15 cellular contexts compared by ENCODE assay signal in the genomic region with DNA sequence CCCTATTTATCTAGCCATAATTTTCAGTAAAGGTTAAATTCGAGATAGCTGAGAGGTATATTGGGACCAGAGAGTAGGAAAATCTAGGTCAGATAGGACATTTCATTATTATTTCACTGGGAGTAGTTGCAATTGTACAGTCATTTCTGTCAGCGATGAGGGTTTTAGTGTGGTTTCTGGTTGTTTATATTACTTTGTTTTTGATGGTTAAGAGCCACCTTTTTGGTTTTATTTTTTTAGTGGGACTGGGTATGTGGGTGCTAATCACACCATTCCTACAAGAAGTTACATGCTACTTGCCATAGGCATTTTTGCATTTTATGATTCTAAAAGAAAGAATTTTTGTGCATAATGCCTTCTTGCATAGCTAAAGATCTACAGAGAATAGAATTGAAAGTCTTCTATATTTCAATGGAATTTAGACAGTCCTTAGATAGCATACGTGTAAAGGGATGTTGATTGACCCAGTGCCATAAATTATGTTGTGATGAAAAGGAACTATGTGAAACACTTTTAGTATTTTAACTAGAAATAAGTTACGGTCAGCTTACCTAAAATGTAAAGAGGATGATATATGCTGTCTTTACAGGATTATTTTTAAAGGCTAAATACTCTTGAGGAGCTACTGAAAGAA.
DNase-seq lines count a peak whose midpoint lies in the region; ATAC-seq lines count a peak whose summit lies in the region.
"Had no signal": no experiment of that assay in that cellular context is flagged by ENCODE, and none has a peak within 500 bp of the region (broad histone marks: within the 10 kb centered on the region; RNA-seq: fewer than 3 reads in every experiment).

No MANE protein-coding gene starts in this region.

- H3K36me3 Mint-ChIP-seq in T-cell (peaks cover 50% of the 10 kb centered on the region), immature natural killer cell (peaks cover 24 to 54% (median 32%) of the 10 kb centered on the region in 3 donors)

- POLR2A ChIA-PET in T-cell (lab: Charles Lee), result interaction anchor here in 1 of 2 donors (0.6 kb wide), 1 partner anchor 282 kb away, joined by 3 read pairs; no protein-coding TSS in a partner anchor

- intact Hi-C loops in left cardiac atrium (cut with DNase I), result no loop called here

- DNase-seq in T-cell, result no peak
- DNase-seq in immature natural killer cell, result no peak
- no peak for DNase-seq in stimulated activated CD4-positive, alpha-beta T cell treated with anti-CD3 and anti-CD28 coated beads, Interleukin-2, amount 100 ng/mL, for 48 hours
- no peak for DNase-seq in left cardiac atrium
- DNase-seq in kidney glomerular epithelial cell (lab: John Stamatoyannopoulos, UW), result no peak
- DNase-seq: activated CD4-positive, alpha-beta T cell treated with anti-CD3 and anti-CD28 coated beads, Interleukin-2, amount 50 U/mL, for 48 hours; body of pancreas; esophagus squamous epithelium; MM.1S; NCI-H187; stimulated activated CD4-positive, alpha-beta T cell treated with anti-CD3 and anti-CD28 coated beads, Interleukin-1b, Interleukin-23, amount 100 ng/mL, for 48 hours had no signal

- H3K4me3 Mint-ChIP-seq in T-cell, result no peak overlapping the region
- H3K4me3 Mint-ChIP-seq in immature natural killer cell, result no peak overlapping the region
- H3K4me3 Mint-ChIP-seq: B cell had no signal

- ATAC-seq in GM18520 (IDR thresholded peaks at IDR 0.05; ENCODE audit: unreplicated experiment), result peak; percentile 55
- ATAC-seq in GM21529 (IDR thresholded peaks at IDR 0.05; ENCODE audit: unreplicated experiment), result peak; percentile 66
- ATAC-seq in T-cell (replicated peaks in 1 of 4), result no peak
- ATAC-seq in left cardiac atrium, result no peak
- ATAC-seq in GM19467 (IDR thresholded peaks at IDR 0.05; ENCODE audit: unreplicated experiment), result no peak
- ATAC-seq: body of pancreas had no signal

- CTCF ChIA-PET in T-cell (lab: Charles Lee), result interaction anchor here in 1 of 2 donors (0.6 to 1.3 kb wide), 3 partner anchors 168 to 810 kb away, joined by 3 to 4 read pairs (median 3); no protein-coding TSS in a partner anchor

- H3K27me3 Mint-ChIP-seq in T-cell, result no peaks in the 10 kb centered on the region
- peaks cover 0 to 2% (median 0%) of the 10 kb centered on the region in 3 donors for H3K27me3 Mint-ChIP-seq in immature natural killer cell (ENCODE audit: low read depth in 3 of 3)
- H3K27me3 Mint-ChIP-seq: B cell had no signal

- H3K9me3 Mint-ChIP-seq in T-cell, result no peaks in the 10 kb centered on the region
- H3K9me3 Mint-ChIP-seq in immature natural killer cell, result no peaks in the 10 kb centered on the region

- H3K4me1 Mint-ChIP-seq in T-cell (peaks cover 0 to 17% (median 15%) of the 10 kb centered on the region in 3 donors), immature natural killer cell (peaks cover 16 to 20% of the 10 kb centered on the region in 2 donors)

- H3K27ac Mint-ChIP-seq in T-cell (peak overlapping the region; percentile 39 to 55), immature natural killer cell (peak overlapping the region in 4 of 6 donors; percentile 29 to 68 (median 48))
- H3K27ac Mint-ChIP-seq: B cell had no signal

Comparison
In these comparisons a context has a peak if more than half of its experiments do, and no peak if none do; other contexts are left out.
1. ATAC-seq: peak in GM18520 (single experiment) and GM21529 (single experiment); none in T-cell (0 of 4), left cardiac atrium (0 of 2) and GM19467 (single experiment).